10 cellular contexts compared by ENCODE assay signal in the genomic region with DNA sequence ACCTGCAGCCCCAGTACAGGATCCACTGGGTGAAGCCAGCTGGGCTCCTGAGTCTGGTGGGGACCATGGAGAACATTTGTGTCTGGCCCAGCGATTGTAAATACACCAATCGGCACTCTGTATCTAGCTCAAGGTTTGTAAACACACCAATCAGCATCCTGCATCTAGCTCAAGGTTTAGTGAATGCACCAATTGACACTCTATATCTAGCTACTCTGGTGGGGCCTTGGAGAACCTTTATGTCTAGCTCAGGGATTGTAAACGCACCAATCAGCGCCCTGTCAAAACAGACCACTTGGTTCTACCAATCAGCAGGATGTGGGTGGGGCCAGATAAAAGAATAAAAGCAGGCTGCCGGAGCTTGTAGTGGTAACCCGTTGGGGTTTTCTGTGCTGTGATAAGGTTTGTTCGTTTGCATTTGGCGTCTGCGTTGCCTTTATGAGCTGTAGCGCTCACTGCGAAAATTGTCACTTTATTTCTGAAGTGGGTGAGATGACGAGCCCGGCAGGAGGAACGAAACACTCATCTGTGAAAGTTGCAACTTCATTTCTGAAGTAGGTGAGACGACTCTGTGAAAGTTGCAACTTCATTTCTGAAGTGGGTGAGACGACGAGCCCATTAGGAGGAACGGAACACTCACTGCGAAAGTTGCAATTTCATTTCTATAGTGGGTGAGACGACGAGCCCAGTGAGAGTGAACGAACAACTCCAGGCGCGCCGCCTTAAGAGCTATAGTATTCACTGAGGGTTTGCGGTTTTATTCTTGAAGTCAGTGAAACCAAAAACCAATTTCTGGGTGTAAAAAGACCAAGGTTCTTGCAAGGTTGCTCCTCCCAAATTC. TPM values are rescaled to one million over a fixed set of nuclear protein-coding genes. Genes with fewer than 3 reads are reported as not detected.
A peak's percentile ranks its signal among the peaks of the same experiment; 100 is the strongest.
DNase-seq lines count a peak whose midpoint lies in the region; ATAC-seq lines count a peak whose summit lies in the region.
"Had no signal": no experiment of that assay in that cellular context is flagged by ENCODE, and none has a peak within 500 bp of the region (broad histone marks: within the 10 kb centered on the region; RNA-seq: fewer than 3 reads in every experiment).

No MANE protein-coding gene starts in this region.

- H3K9me3 Mint-ChIP-seq in CD4-positive, alpha-beta memory T cell, result peaks cover 0 to 21% (median 18%) of the 10 kb centered on the region in 8 donors

- no peaks in the 10 kb centered on the region for H3K36me3 ChIP-seq in CD4-positive, alpha-beta memory T cell (ENCODE audit: insufficient read depth, low read length)
- H3K36me3 ChIP-seq: breast epithelium had no signal

- H3K27me3 Mint-ChIP-seq in CD4-positive, alpha-beta memory T cell, result no peaks in the 10 kb centered on the region

- peak overlapping the region; percentile 58 to 59 for H3K4me3 ChIP-seq in CD4-positive, alpha-beta memory T cell (ENCODE audit: low read length in 2 of 2)
- H3K4me3 ChIP-seq: breast epithelium had no signal

- POLR2A ChIA-PET in CD4-positive, alpha-beta memory T cell (lab: Charles Lee; ENCODE audit: partially characterized antibody), result interaction anchor here (1.0 to 14.1 kb wide), 20 partner anchors 8 to 1078 kb away, joined by 3 to 248 read pairs (median 7); a partner anchor contains a TSS

- CTCF ChIA-PET in CD4-positive, alpha-beta memory T cell (lab: Charles Lee; ENCODE audit: partially characterized antibody), result interaction anchor here (0.6 to 5.1 kb wide), 9 partner anchors 9 to 156 kb away, joined by 3 to 28 read pairs (median 4); no protein-coding TSS in a partner anchor

- H3K4me1 ChIP-seq in CD4-positive, alpha-beta memory T cell (ENCODE audit: insufficient read depth, low read length), result peaks cover 81% of the 10 kb centered on the region
- H3K4me1 ChIP-seq: breast epithelium had no signal

- H3K27ac ChIP-seq in CD4-positive, alpha-beta memory T cell (ENCODE audit: low read depth, low read length), result peak overlapping the region; percentile 61
- H3K27ac ChIP-seq: breast epithelium had no signal

- no peaks in the 10 kb centered on the region for H3K9me3 ChIP-seq in CD4-positive, alpha-beta memory T cell (ENCODE audit: control insufficient read depth in 1 of 2, low read length in 2 of 2)
- H3K9me3 ChIP-seq: breast epithelium, Caco-2 had no signal

- intact Hi-C loops in CD4-positive, alpha-beta memory T cell (cut with micrococcal nuclease), result loop anchor here (1.0 kb wide), 1 partner anchor 49 kb away; no protein-coding TSS in a partner anchor

- peak overlapping the region; percentile 89 to 99 (median 96) for H3K27ac Mint-ChIP-seq in CD4-positive, alpha-beta memory T cell

- DNase-seq in CD4-positive, alpha-beta memory T cell, result peak; percentile 76 to 93 (median 80)
- DNase-seq in activated CD8-positive, alpha-beta memory T cell treated with anti-CD3 and anti-CD28 coated beads, Interleukin-2, amount 50 U/mL, for 24 hours (ENCODE audit: extremely low read depth), result peak; percentile 71
- DNase-seq in mucosa of gallbladder (ENCODE audit: low spot score) (peak; percentile 9), NCI-H1694 treated with DMSO at 0.1 percent for 48 hours (lab: John Stamatoyannopoulos, UW) (no peak), COLO829 (ENCODE audit: low spot score) (no peak), DMS53 (lab: John Stamatoyannopoulos, UW) (no peak)

- peak; percentile 78 for ATAC-seq in GM21367 (IDR thresholded peaks at IDR 0.05; ENCODE audit: unreplicated experiment)
- peak; percentile 53 for ATAC-seq in HG03575 (IDR thresholded peaks at IDR 0.05; ENCODE audit: extremely low read depth, insufficient number of reproducible peaks, low FRiP score, unreplicated experiment)

- peak overlapping the region; percentile 79 to 95 (median 90) for H3K4me3 Mint-ChIP-seq in CD4-positive, alpha-beta memory T cell

- peaks cover 5 to 11% of the 10 kb centered on the region in 2 donors for H3K36me3 Mint-ChIP-seq in CD4-positive, alpha-beta memory T cell

- H3K4me1 Mint-ChIP-seq in CD4-positive, alpha-beta memory T cell, result peaks cover 49 to 73% (median 60%) of the 10 kb centered on the region in 4 donors

- no peaks in the 10 kb centered on the region for H3K27me3 ChIP-seq in CD4-positive, alpha-beta memory T cell (ENCODE audit: insufficient read depth, low read length)
- H3K27me3 ChIP-seq: breast epithelium had no signal

RNA-seq across cellular contexts. Expression of a gene that starts 31.1 kb away (rescaled TPM):
- total RNA-seq in CD4-positive, alpha-beta memory T cell, result 10 to 100 TPM; 41.2 to 41.9 TPM
- 10 to 100 TPM; 47.1 to 58.0 TPM for polyA plus RNA-seq in CD4-positive, alpha-beta memory T cell
- 141 TPM for total RNA-seq in mucosa of gallbladder

RNA-seq across cellular contexts. Expression of a gene that starts 37.1 kb away (rescaled TPM):
- 10 to 100 TPM; 83.2 to 88.5 TPM for total RNA-seq in CD4-positive, alpha-beta memory T cell
- polyA plus RNA-seq in CD4-positive, alpha-beta memory T cell, result 10 to 100 TPM; 20.4 to 41.0 TPM
- total RNA-seq in mucosa of gallbladder, result 11.8 TPM

RNA-seq across cellular contexts. Expression of a gene that starts 59.5 kb away (rescaled TPM):
- 10 to 100 TPM; 34.2 to 36.6 TPM for total RNA-seq in CD4-positive, alpha-beta memory T cell
- polyA plus RNA-seq in CD4-positive, alpha-beta memory T cell, result 10 to 100 TPM; 49.1 to 53.1 TPM
- total RNA-seq in mucosa of gallbladder, result 35.0 TPM

Comparison
In these comparisons a context has a peak if more than half of its experiments do, and no peak if none do; other contexts are left out.
1. DNase-seq: peak in CD4-positive, alpha-beta memory T cell (5 of 5), activated CD8-positive, alpha-beta memory T cell treated with anti-CD3 and anti-CD28 coated beads, Interleukin-2, amount 50 U/mL, for 24 hours (single experiment) and mucosa of gallbladder (single experiment); none in NCI-H1694 treated with DMSO at 0.1 percent for 48 hours (single experiment), COLO829 (single experiment) and DMS53 (single experiment).